12 cellular contexts compared by ENCODE assay signal in genomic region chr1:74343191-74343590, GRCh38.
DNase-seq lines count a peak whose midpoint lies in the region; ATAC-seq, FAIRE-seq and TF ChIP-seq lines count a peak whose summit lies in the region.
"Had no signal": no experiment of that assay in that cellular context is flagged by ENCODE, and none has a peak within 500 bp of the region (broad histone marks: within the 10 kb centered on the region; RNA-seq: fewer than 3 reads in every experiment).

No MANE protein-coding gene starts in this region.

- H3K4me3 ChIP-seq in GM23248: no peak overlapping the region
- no peak overlapping the region for H3K4me3 ChIP-seq in K562
- H3K4me3 ChIP-seq in right lobe of liver: no peak overlapping the region
- H3K4me3 ChIP-seq in colonic mucosa: no peak overlapping the region
- H3K4me3 ChIP-seq: MG63 had no signal

- WGBS in GM23248 (ENCODE audit: low coverage in 1 of 2, low lambda C conversion rate in 2 of 2, missing lambda C conversion rate in 2 of 2), 2 experiments: 33 to 47% methylated on average over 1 of the region's 1 CpG
- WGBS in K562 (ENCODE audit: insufficient coverage, low coverage, missing lambda C conversion rate): 0% methylated on average over 1 of the region's 1 CpG
- 80% methylated on average over 1 of the region's 1 CpG for WGBS in right lobe of liver (ENCODE audit: insufficient coverage, low coverage, low lambda C conversion rate, missing lambda C conversion rate)

- no peaks in the 10 kb centered on the region for H3F3A ChIP-seq in GM23248 (ENCODE audit: insufficient read depth)

- BruUV-seq in K562 (replicated peaks; lab: Mats Ljungman, UMichigan): no TSS peak

- H3K4me1 ChIP-seq in GM23248 (ENCODE audit: insufficient read depth) (no peaks in the 10 kb centered on the region), K562 (replicated peaks in 1 of 2; ENCODE audit: control insufficient read depth in 2 of 2, insufficient read depth in 2 of 2, low read length in 2 of 2) (no peaks in the 10 kb centered on the region), right lobe of liver (no peaks in the 10 kb centered on the region), colonic mucosa (no peaks in the 10 kb centered on the region)

- H3K36me3 ChIP-seq in GM23248 (ENCODE audit: low read depth): no peaks in the 10 kb centered on the region
- no peaks in the 10 kb centered on the region for H3K36me3 ChIP-seq in K562 (ENCODE audit: control insufficient read depth, insufficient read depth, low read length)
- H3K36me3 ChIP-seq in right lobe of liver: no peaks in the 10 kb centered on the region
- no peaks in the 10 kb centered on the region for H3K36me3 ChIP-seq in colonic mucosa
- H3K36me3 ChIP-seq: MG63 had no signal

- H3K79me2 ChIP-seq in GM23248 (ENCODE audit: insufficient read depth): no peaks in the 10 kb centered on the region
- H3K79me2 ChIP-seq in K562 (ENCODE audit: control insufficient read depth, insufficient read depth, low read length): no peaks in the 10 kb centered on the region

- no peaks in the 10 kb centered on the region for H3K27me3 ChIP-seq in GM23248 (replicated peaks; ENCODE audit: insufficient read depth)
- H3K27me3 ChIP-seq in K562 (ENCODE audit: control insufficient read depth in 2 of 2, insufficient read depth in 2 of 2, low read length in 2 of 2): no peaks in the 10 kb centered on the region
- no peaks in the 10 kb centered on the region for H3K27me3 ChIP-seq in right lobe of liver
- no peaks in the 10 kb centered on the region for H3K27me3 ChIP-seq in colonic mucosa
- H3K27me3 ChIP-seq: MG63 had no signal

- TF ChIP-seq RAD21 in K562 (CRISPR knock-in tag; conservative IDR thresholded peaks at IDR 0.05 in 1 of 2, IDR thresholded peaks at IDR 0.05 in 1 of 2): no peak

- POLR2A ChIA-PET in K562 (lab: Yijun Ruan, JAX): no interaction called here

- in situ Hi-C loops in GM23248 (cut with MboI): no loop called here
- in situ Hi-C loops in K562 (cut with MboI): no loop called here

- ATAC-seq in K562 (no peak), right lobe of liver (peak; percentile 40 to 79 (median 47)), GM19035 (IDR thresholded peaks at IDR 0.05; ENCODE audit: unreplicated experiment) (no peak)
- ATAC-seq: CD8-positive, alpha-beta T cell; T-cell had no signal

- intact Hi-C loops in K562 (cut with micrococcal nuclease) (no loop called here), right lobe of liver (cut with DNase I) (no loop called here), colonic mucosa (cut with DNase I) (no loop called here)

- H3K9me3 ChIP-seq in GM23248 (ENCODE audit: low read depth): no peaks in the 10 kb centered on the region
- H3K9me3 ChIP-seq in K562 (replicated peaks; ENCODE audit: control insufficient read depth, insufficient read depth, low read depth, low read length): 0 out of 2 replicates have a peak, but pooled peaks cover 2% of the 10 kb centered on the region
- H3K9me3 ChIP-seq in right lobe of liver: no peaks in the 10 kb centered on the region
- no peaks in the 10 kb centered on the region for H3K9me3 ChIP-seq in colonic mucosa
- H3K9me3 ChIP-seq: MG63 had no signal

- no peaks in the 10 kb centered on the region for H3K9me1 ChIP-seq in K562 (ENCODE audit: control insufficient read depth, insufficient read depth, low read length)

- H2AFZ ChIP-seq in GM23248 (no peak overlapping the region), K562 (ENCODE audit: low read depth, low read length) (no peak overlapping the region)

- no peak overlapping the region for H3K9ac ChIP-seq in GM23248
- no peak overlapping the region for H3K9ac ChIP-seq in K562 (ENCODE audit: insufficient read depth in 1 of 2, low read depth in 2 of 2, low read length in 2 of 2)
- no peak overlapping the region for H3K9ac ChIP-seq in colonic mucosa (ENCODE audit: low read depth in 2 of 2, low read length in 2 of 2)

- TF ChIP-seq POLR2A in K562 (conservative IDR thresholded peaks at IDR 0.05): no peak
- no peak for TF ChIP-seq POLR2A in right lobe of liver (IDR thresholded peaks at IDR 0.05)

- CTCF ChIA-PET in K562 (lab: Yijun Ruan, JAX; ENCODE audit: low intra/inter-chr PET ratio): no interaction called here

- DNase-seq in GM23248 (peak; percentile 1), NCI-H2196 (lab: John Stamatoyannopoulos, UW; ENCODE audit: unreplicated experiment) (peak; percentile 4), K562 (ENCODE audit: extremely low read depth in 1 of 4, low spot score in 3 of 4) (no peak), right lobe of liver (no peak), colonic mucosa (no peak), HuH-7.5 (ENCODE audit: low spot score) (no peak)
- DNase-seq in activated T-cell treated with anti-CD3 and anti-CD28 coated beads, Interleukin-2, amount 50 U/mL, for 1 hour: no peak
- DNase-seq: CD8-positive, alpha-beta T cell; mammary epithelial cell; MG63; T-cell had no signal

- TF ChIP-seq EP300 in K562 (IDR thresholded peaks at IDR 0.05; ENCODE audit: low read length): no peak

- H3K27ac ChIP-seq in GM23248: no peak overlapping the region
- H3K27ac ChIP-seq in K562 (ENCODE audit: extremely low read depth, low read depth, low read length): no peak overlapping the region
- no peak overlapping the region for H3K27ac ChIP-seq in right lobe of liver
- no peak overlapping the region for H3K27ac ChIP-seq in colonic mucosa

- H3K9me2 ChIP-seq in GM23248 (ENCODE audit: insufficient read depth): no peaks in the 10 kb centered on the region

- no peak for FAIRE-seq in K562 (lab: Jason Lieb, UNC)

- H3K4me2 ChIP-seq in GM23248 (ENCODE audit: unreplicated experiment) (no peak overlapping the region), K562 (ENCODE audit: insufficient read depth, low read length) (no peak overlapping the region)

- TF ChIP-seq CTCF in K562 (IDR thresholded peaks at IDR 0.05 in 2 of 3, conservative IDR thresholded peaks at IDR 0.05 in 1 of 3; ENCODE audit: insufficient read depth in 2 of 3, low read depth in 1 of 3, low read length in 3 of 3): no peak
- no peak for TF ChIP-seq CTCF in right lobe of liver (IDR thresholded peaks at IDR 0.05)
- TF ChIP-seq CTCF in colonic mucosa (IDR thresholded peaks at IDR 0.05): no peak

- H4K20me1 ChIP-seq in GM23248 (ENCODE audit: insufficient read depth) (no peaks in the 10 kb centered on the region), K562 (replicated peaks; ENCODE audit: control insufficient read depth, insufficient read depth, low read length) (no peaks in the 10 kb centered on the region)

TF ChIP-seq in K562, 482 proteins besides CTCF, POLR2A, EP300 and RAD21:
- no peak for TF ChIP-seq MTF1 (CRISPR knock-in tag; IDR thresholded peaks at IDR 0.05; ENCODE audit: borderline replicate concordance)
- peak; percentile 14; the same call in 1 of the 2 replicates for TF ChIP-seq RFX1 (IDR thresholded peaks at IDR 0.05)
TF ChIP-seq in K562: peak in this region for 1.

Comparison
In these comparisons a context has a peak if more than half of its experiments do, and no peak if none do; other contexts are left out.
1. DNase-seq: peak in GM23248 (single experiment) and NCI-H2196 (single experiment); none in K562 (0 of 4), right lobe of liver (0 of 3), colonic mucosa (single experiment), HuH-7.5 (single experiment) and activated T-cell treated with anti-CD3 and anti-CD28 coated beads, Interleukin-2, amount 50 U/mL, for 1 hour (single experiment).
2. ATAC-seq: peak in right lobe of liver (4 of 4); none in K562 (single experiment) and GM19035 (single experiment).